ENCODE assay signal across 18 cellular contexts in the genomic region with DNA sequence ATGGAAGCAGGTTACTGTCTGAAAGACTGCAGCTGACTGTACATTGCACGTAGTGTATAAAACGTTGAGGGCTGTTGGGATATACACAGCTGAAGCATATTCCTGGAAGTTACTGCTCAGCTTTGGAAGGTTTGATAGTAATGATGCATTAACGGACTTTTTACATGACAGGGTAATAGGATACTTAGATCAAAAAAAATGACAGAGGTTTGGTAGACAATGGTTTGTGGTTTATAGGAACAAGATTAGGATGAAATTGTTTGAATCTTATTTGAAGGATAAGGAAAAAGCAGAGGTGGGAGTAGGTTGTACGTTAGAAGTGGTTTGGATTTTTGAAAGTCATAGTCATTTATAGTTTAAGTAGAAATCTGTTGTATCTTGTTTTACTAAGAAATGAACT. TPM values are rescaled to one million over a fixed set of nuclear protein-coding genes. Genes with fewer than 3 reads are reported as not detected.
"Had no signal": no experiment of that assay in that cellular context is flagged by ENCODE, and none has a peak within 500 bp of the region (broad histone marks: within the 10 kb centered on the region; RNA-seq: fewer than 3 reads in every experiment).

No MANE protein-coding gene starts in this region.

- H3K9me3 Mint-ChIP-seq: type B pancreatic cell had no signal

- H3K27me3 Mint-ChIP-seq: activated naive CD8-positive, alpha-beta T cell; type B pancreatic cell had no signal

- H3K4me3 Mint-ChIP-seq: activated naive CD8-positive, alpha-beta T cell; natural killer cell; type B pancreatic cell had no signal

- H3K4me1 Mint-ChIP-seq: natural killer cell had no signal

- H3K4me3 ChIP-seq: lung, mucosa of descending colon, suprapubic skin had no signal

- H3K36me3 Mint-ChIP-seq: activated naive CD8-positive, alpha-beta T cell had no signal

- H3K36me3 ChIP-seq: suprapubic skin had no signal

- H3K27ac Mint-ChIP-seq: activated naive CD8-positive, alpha-beta T cell; natural killer cell; type B pancreatic cell had no signal

- H3K27ac ChIP-seq: epithelial cell of prostate, suprapubic skin had no signal

- H3K27me3 ChIP-seq: suprapubic skin had no signal

- H3K9me3 ChIP-seq: mucosa of descending colon, suprapubic skin had no signal

- ATAC-seq: left cardiac atrium; mucosa of descending colon; natural killer cell; stimulated activated naive CD8-positive, alpha-beta T cell treated with anti-CD3 and anti-CD28 coated beads, Interleukin-15, Interleukin-2, amounts not matched to agents 100 U/mL and 50 U/mL, for 24 hours had no signal

- DNase-seq: activated CD4-positive, alpha-beta T cell treated with anti-CD3 and anti-CD28 coated beads, Interleukin-2, amount 50 U/mL, for 48 hours; activated CD4-positive, CD25-positive, alpha-beta regulatory T cell treated with anti-CD3 and anti-CD28 coated beads, Interleukin-2, amount 50 U/mL, for 72 hours; activated gamma-delta T cell; activated T-cell treated with anti-CD3 and anti-CD28 coated beads, Interleukin-2, amount 50 U/mL, for 48 hours; aorta; central memory CD4-positive, alpha-beta T cell; effector memory CD4-positive, alpha-beta T cell; left cardiac atrium; mucosa of descending colon; natural killer cell; stimulated activated CD4-positive, alpha-beta T cell treated with anti-CD3 and anti-CD28 coated beads, Interleukin-2, amount 100 ng/mL, for 48 hours; stimulated activated naive CD8-positive, alpha-beta T cell treated with anti-CD3 and anti-CD28 coated beads, Interleukin-15, Interleukin-2, amounts not matched to agents 100 U/mL and 50 U/mL, for 24 hours; T-helper 9 cell had no signal

RNA-seq across cellular contexts. Expression of a gene that starts 33.0 kb away (rescaled TPM):
- total RNA-seq: natural killer cell had no signal
